In genomic region chr2:217366996-217367395, GRCh38 we compare ENCODE assay signal across 27 cellular contexts.
A peak's percentile ranks its signal among the peaks of the same experiment; 100 is the strongest.
DNase-seq lines count a peak whose midpoint lies in the region; ATAC-seq, FAIRE-seq and TF ChIP-seq lines count a peak whose summit lies in the region.
"Had no signal": no experiment of that assay in that cellular context is flagged by ENCODE, and none has a peak within 500 bp of the region (broad histone marks: within the 10 kb centered on the region; RNA-seq: fewer than 3 reads in every experiment).

No MANE protein-coding gene starts in this region.

- POLR2A ChIA-PET in MCF 10A (lab: Yijun Ruan, JAX) (interaction anchor here (0.6 to 1.0 kb wide), 2 partner anchors 14 to 282 kb away, joined by 3 to 4 read pairs; no protein-coding TSS in a partner anchor), SK-N-SH (lab: Yijun Ruan, JAX) (no interaction called here)

- TF ChIP-seq RAD21 in SK-N-SH (IDR thresholded peaks at IDR 0.05; ENCODE audit: low read length), result no peak

- H3K4me3 Mint-ChIP-seq in MCF 10A (ENCODE audit: unreplicated experiment), result no peak overlapping the region
- H3K4me3 Mint-ChIP-seq: activated CD4-positive, alpha-beta T cell treated with anti-CD3 and anti-CD28 coated beads, Interleukin-2, amount 10 ng/mL, durations not matched to agents 24 days and 14 days; activated T-helper 1 cell treated with anti-CD3 and anti-CD28 coated beads, Interleukin-12 subunit alpha, Interleukin-12 subunit beta, Interleukin-2, Interleukin-4 antibody, amounts not matched to agents 30 ng/mL and 10 ng/mL and 1 ng/mL, durations not matched to agents 14 hours and 24 hours and 36 hours; B cell; central memory CD8-positive, alpha-beta T cell; IgD-negative memory B cell; stimulated activated naive CD8-positive, alpha-beta T cell treated with anti-CD3 and anti-CD28 coated beads, Interleukin-15, Interleukin-2, amounts not matched to agents 100 ng/mL and 50 ng/mL, for 24 hours had no signal

- BruUV-seq in MCF 10A (replicated peaks; lab: Mats Ljungman, UMichigan), result no TSS peak

- H3K27me3 ChIP-seq in breast epithelium (no peaks in the 10 kb centered on the region), SK-N-SH (ENCODE audit: insufficient read depth) (no peaks in the 10 kb centered on the region), gastroesophageal sphincter (no peaks in the 10 kb centered on the region), uterus (no peaks in the 10 kb centered on the region), transverse colon (no peaks in the 10 kb centered on the region)
- H3K27me3 ChIP-seq: dorsolateral prefrontal cortex, tibial artery had no signal

- peaks cover 6% of the 10 kb centered on the region for H3K4me1 Mint-ChIP-seq in MCF 10A (ENCODE audit: insufficient read depth, unreplicated experiment)
- H3K4me1 Mint-ChIP-seq: central memory CD8-positive, alpha-beta T cell had no signal

- in situ Hi-C loops in transverse colon (cut with MboI; ENCODE audit: low pct_ligation_motif_present in 1 of 4, low pct_unique_long_range_greater_than_20kb in 1 of 4, low sequenced_read_pairs in 3 of 4), result no loop called here

- no peaks in the 10 kb centered on the region for H3K9me2 ChIP-seq in SK-N-SH

- peaks cover 14% of the 10 kb centered on the region for H3F3A ChIP-seq in SK-N-SH (replicated peaks; ENCODE audit: insufficient read depth)

- no peaks in the 10 kb centered on the region for H3K27me3 Mint-ChIP-seq in MCF 10A (ENCODE audit: insufficient read depth, unreplicated experiment)
- H3K27me3 Mint-ChIP-seq: central memory CD8-positive, alpha-beta T cell; stimulated activated naive CD8-positive, alpha-beta T cell treated with anti-CD3 and anti-CD28 coated beads, Interleukin-15, Interleukin-2, amounts not matched to agents 100 ng/mL and 50 ng/mL, for 24 hours had no signal

- no peaks in the 10 kb centered on the region for H3K9me3 Mint-ChIP-seq in MCF 10A (ENCODE audit: unreplicated experiment)
- H3K9me3 Mint-ChIP-seq: activated T-helper 1 cell treated with anti-CD3 and anti-CD28 coated beads, Interleukin-12 subunit alpha, Interleukin-12 subunit beta, Interleukin-2, Interleukin-4 antibody, amounts not matched to agents 30 ng/mL and 10 ng/mL and 1 ng/mL, durations not matched to agents 14 hours and 24 hours and 36 hours; central memory CD8-positive, alpha-beta T cell; stimulated activated naive CD8-positive, alpha-beta T cell treated with anti-CD3 and anti-CD28 coated beads, Interleukin-15, Interleukin-2, amounts not matched to agents 100 ng/mL and 50 ng/mL, for 24 hours had no signal

- CTCF ChIA-PET in MCF 10A (lab: Yijun Ruan, JAX), result no interaction called here
- CTCF ChIA-PET in SK-N-SH (lab: Yijun Ruan, JAX), result interaction anchor here (1.1 kb wide), 1 partner anchor 11 kb away, joined by 4 read pairs; no protein-coding TSS in a partner anchor

- H3K36me3 Mint-ChIP-seq in MCF 10A (ENCODE audit: insufficient read depth, unreplicated experiment), result no peaks in the 10 kb centered on the region

- intact Hi-C loops in MCF 10A (cut with micrococcal nuclease), result no loop called here
- intact Hi-C loops in breast epithelium (cut with DNase I; ENCODE audit: low total_unique reads), result no loop called here
- intact Hi-C loops in uterus (cut with DNase I; ENCODE audit: low total_unique reads), result no loop called here
- intact Hi-C loops in transverse colon (cut with DNase I; ENCODE audit: low total_unique reads), result no loop called here

- no peak for TF ChIP-seq EP300 in SK-N-SH (IDR thresholded peaks at IDR 0.05; ENCODE audit: borderline replicate concordance in 1 of 2, low read depth in 1 of 2, low read length in 1 of 2)
- no peak for TF ChIP-seq EP300 in gastroesophageal sphincter (IDR thresholded peaks at IDR 0.05)
- no peak for TF ChIP-seq EP300 in transverse colon (IDR thresholded peaks at IDR 0.05; ENCODE audit: low read depth)

- H3K4me1 ChIP-seq in breast epithelium, result no peaks in the 10 kb centered on the region
- peaks cover 5 to 22% of the 10 kb centered on the region in 2 experiments; a peak in 3 of 4 replicates for H3K4me1 ChIP-seq in SK-N-SH (ENCODE audit: control insufficient read depth in 1 of 2, insufficient read depth in 2 of 2, low read depth in 1 of 2, low read length in 1 of 2)
- peaks cover 4 to 79% (median 18%) of the 10 kb centered on the region in 3 donors for H3K4me1 ChIP-seq in gastroesophageal sphincter
- H3K4me1 ChIP-seq in uterus, result peaks cover 2 to 5% of the 10 kb centered on the region in 2 donors
- H3K4me1 ChIP-seq in transverse colon, result peaks cover 0 to 1% (median 0%) of the 10 kb centered on the region in 4 donors

- H3K9me3 ChIP-seq in breast epithelium (no peaks in the 10 kb centered on the region), SK-N-SH (no peaks in the 10 kb centered on the region), gastroesophageal sphincter (no peaks in the 10 kb centered on the region), uterus (no peaks in the 10 kb centered on the region), transverse colon (no peaks in the 10 kb centered on the region)
- H3K9me3 ChIP-seq: lower lobe of right lung, tibial artery had no signal

- ATAC-seq in gastroesophageal sphincter (no peak), HG03442 (IDR thresholded peaks at IDR 0.05; ENCODE audit: unreplicated experiment) (no peak)
- ATAC-seq: lower lobe of right lung had no signal

- no peak overlapping the region for H3K4me2 ChIP-seq in SK-N-SH

- 39% methylated on average over 3 of the region's 3 CpGs for WGBS in SK-N-SH (ENCODE audit: low lambda C conversion rate)
- WGBS in gastroesophageal sphincter (ENCODE audit: low coverage in 1 of 2), 2 donors, result 56 to 63% methylated on average over 1 to 3 of the region's 3 CpGs
- whole genome bisulfite sequencing in transverse colon (ENCODE audit: low coverage in 1 of 2), 2 donors, result 64 to 100% methylated on average over 1 to 3 of the region's 3 CpGs

- H4K20me1 ChIP-seq in SK-N-SH (ENCODE audit: insufficient read depth), result no peaks in the 10 kb centered on the region

- H3K27ac ChIP-seq in breast epithelium (no peak overlapping the region), SK-N-SH (ENCODE audit: low read depth in 2 of 2, low read length in 1 of 2) (peak overlapping the region in 1 of 2 experiments; percentile 61; a peak in 1 of 4 replicates), gastroesophageal sphincter (peak overlapping the region; percentile 0 to 80 (median 66)), uterus (peak overlapping the region; percentile 55 to 77), transverse colon (no peak overlapping the region)
- H3K27ac ChIP-seq: 22Rv1, dorsolateral prefrontal cortex, HL-60, lower lobe of right lung, tibial artery had no signal

- H2AFZ ChIP-seq in SK-N-SH (ENCODE audit: low read depth), result no peak overlapping the region

- no peaks in the 10 kb centered on the region for H3K79me2 ChIP-seq in SK-N-SH (ENCODE audit: insufficient read depth)

- TF ChIP-seq CTCF in MCF 10A (IDR thresholded peaks at IDR 0.05; ENCODE audit: unreplicated experiment) (no peak), breast epithelium (IDR thresholded peaks at IDR 0.05) (no peak), SK-N-SH (IDR thresholded peaks at IDR 0.05) (no peak), gastroesophageal sphincter (IDR thresholded peaks at IDR 0.05) (no peak), uterus (IDR thresholded peaks at IDR 0.05) (no peak), transverse colon (IDR thresholded peaks at IDR 0.05) (no peak)

- DNase-seq in MCF 10A (ENCODE audit: unreplicated experiment) (peak; percentile 2), breast epithelium (ENCODE audit: low spot score in 2 of 2) (no peak), SK-N-SH (no peak), uterus (peak in 1 of 2 donors; percentile 50), transverse colon (no peak), urothelium cell line (ENCODE audit: low spot score) (no peak)
- DNase-seq: activated CD4-positive, alpha-beta T cell treated with anti-CD3 and anti-CD28 coated beads, Interleukin-2, amount 10 ng/mL, durations not matched to agents 24 days and 14 days; activated naive CD4-positive, alpha-beta T cell treated with anti-CD3 and anti-CD28 coated beads, Interleukin-2, amount 50 U/mL, for 16 hours; dorsolateral prefrontal cortex; hypothalamus; lower lobe of right lung; MM.1S; NCI-H1436 treated with DMSO at 0.1 percent for 48 hours; NCI-H526; OCI-M1; stimulated activated CD4-positive, alpha-beta T cell treated with anti-CD3 and anti-CD28 coated beads, Interleukin-4, amount 100 ng/mL, for 4 hours; tibial artery had no signal

- no peak overlapping the region for H3K9ac ChIP-seq in SK-N-SH

- no peak overlapping the region for H3K27ac Mint-ChIP-seq in MCF 10A (ENCODE audit: low read depth, unreplicated experiment)
- H3K27ac Mint-ChIP-seq: activated CD4-positive, alpha-beta T cell treated with anti-CD3 and anti-CD28 coated beads, Interleukin-2, amount 10 ng/mL, durations not matched to agents 24 days and 14 days; activated T-helper 1 cell treated with anti-CD3 and anti-CD28 coated beads, Interleukin-12 subunit alpha, Interleukin-12 subunit beta, Interleukin-2, Interleukin-4 antibody, amounts not matched to agents 30 ng/mL and 10 ng/mL and 1 ng/mL, durations not matched to agents 14 hours and 24 hours and 36 hours; B cell; IgD-negative memory B cell; stimulated activated naive CD8-positive, alpha-beta T cell treated with anti-CD3 and anti-CD28 coated beads, Interleukin-15, Interleukin-2, amounts not matched to agents 100 ng/mL and 50 ng/mL, for 24 hours had no signal

- no peak for FAIRE-seq in urothelium cell line (lab: Jason Lieb, UNC)
- FAIRE-seq: GM12891 had no signal

- H3K4me3 ChIP-seq in breast epithelium (no peak overlapping the region), SK-N-SH (ENCODE audit: low read depth in 2 of 2, low read length in 1 of 2) (no peak overlapping the region), gastroesophageal sphincter (no peak overlapping the region), uterus (no peak overlapping the region), transverse colon (no peak overlapping the region)
- H3K4me3 ChIP-seq: dorsolateral prefrontal cortex, lower lobe of right lung, tibial artery had no signal

- H3K36me3 ChIP-seq in breast epithelium (no peaks in the 10 kb centered on the region), SK-N-SH (replicated peaks in 1 of 2; ENCODE audit: control insufficient read depth in 1 of 2, insufficient read depth in 2 of 2, low read length in 1 of 2) (no peaks in the 10 kb centered on the region), gastroesophageal sphincter (no peaks in the 10 kb centered on the region), uterus (no peaks in the 10 kb centered on the region), transverse colon (no peaks in the 10 kb centered on the region)
- H3K36me3 ChIP-seq: lower lobe of right lung, tibial artery had no signal

- TF ChIP-seq POLR2A in breast epithelium (IDR thresholded peaks at IDR 0.05) (no peak), gastroesophageal sphincter (IDR thresholded peaks at IDR 0.05) (no peak), uterus (IDR thresholded peaks at IDR 0.05) (no peak), transverse colon (IDR thresholded peaks at IDR 0.05) (no peak)

TF ChIP-seq in SK-N-SH, 30 proteins besides CTCF, POLR2A, EP300 and RAD21 (continues in another document):
- TF ChIP-seq MEF2A (IDR thresholded peaks at IDR 0.05; ENCODE audit: borderline replicate concordance, low read depth), result no peak
- no peak for TF ChIP-seq MXI1 (IDR thresholded peaks at IDR 0.05; ENCODE audit: low read depth, low read length)
- TF ChIP-seq NFIC (IDR thresholded peaks at IDR 0.05; ENCODE audit: borderline replicate concordance), result no peak
- TF ChIP-seq ELF1 (IDR thresholded peaks at IDR 0.05), result no peak

Comparison
In these comparisons a context has a peak if more than half of its experiments do, and no peak if none do; other contexts are left out.
1. H3K27ac ChIP-seq: peak in gastroesophageal sphincter (4 of 4) and uterus (2 of 2); none in breast epithelium (0 of 2) and transverse colon (0 of 4).